In genomic region chr15:95563634-95564033, GRCh38 we compare ENCODE assay signal across 2 cellular contexts.
TF ChIP-seq lines count a peak whose summit lies in the region.

No MANE protein-coding gene starts in this region.

TF ChIP-seq in A549, 52 proteins besides CTCF, POLR2A, EP300 and RAD21:
- peak; percentile 42 for TF ChIP-seq MAFK (IDR thresholded peaks at IDR 0.05; ENCODE audit: partially characterized antibody)
- no peak for TF ChIP-seq RFX5 (IDR thresholded peaks at IDR 0.05)

TF ChIP-seq in IMR-90, 13 proteins besides CTCF, POLR2A, EP300 and RAD21:
- no peak for TF ChIP-seq SMC3 (IDR thresholded peaks at IDR 0.05; ENCODE audit: low read depth, low read length)
- TF ChIP-seq CEBPB (IDR thresholded peaks at IDR 0.05; ENCODE audit: low read depth, low read length): no peak
- TF ChIP-seq MAFK (IDR thresholded peaks at IDR 0.05; ENCODE audit: low read depth, low read length): no peak
- no peak for TF ChIP-seq NFE2L2 (IDR thresholded peaks at IDR 0.05; ENCODE audit: low read depth, low read length)
- TF ChIP-seq MAZ (IDR thresholded peaks at IDR 0.05; ENCODE audit: borderline replicate concordance, low read depth, low read length): no peak
- TF ChIP-seq MXI1 (IDR thresholded peaks at IDR 0.05; ENCODE audit: borderline replicate concordance, low read depth, low read length): no peak
- no peak for TF ChIP-seq BHLHE40 (IDR thresholded peaks at IDR 0.05; ENCODE audit: low read depth, low read length)
- TF ChIP-seq, protein P1, sequence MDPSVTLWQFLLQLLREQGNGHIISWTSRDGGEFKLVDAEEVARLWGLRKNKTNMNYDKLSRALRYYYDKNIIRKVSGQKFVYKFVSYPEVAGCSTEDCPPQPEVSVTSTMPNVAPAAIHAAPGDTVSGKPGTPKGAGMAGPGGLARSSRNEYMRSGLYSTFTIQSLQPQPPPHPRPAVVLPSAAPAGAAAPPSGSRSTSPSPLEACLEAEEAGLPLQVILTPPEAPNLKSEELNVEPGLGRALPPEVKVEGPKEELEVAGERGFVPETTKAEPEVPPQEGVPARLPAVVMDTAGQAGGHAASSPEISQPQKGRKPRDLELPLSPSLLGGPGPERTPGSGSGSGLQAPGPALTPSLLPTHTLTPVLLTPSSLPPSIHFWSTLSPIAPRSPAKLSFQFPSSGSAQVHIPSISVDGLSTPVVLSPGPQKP (IDR thresholded peaks at IDR 0.05; ENCODE audit: borderline replicate concordance, low read depth, low read length): no peak
- no peak for TF ChIP-seq USF2 (IDR thresholded peaks at IDR 0.05; ENCODE audit: low read depth, low read length)
- TF ChIP-seq CHD1 (IDR thresholded peaks at IDR 0.05; ENCODE audit: low read depth, low read length): no peak
- no peak for TF ChIP-seq RFX5 (IDR thresholded peaks at IDR 0.05; ENCODE audit: low read depth, low read length)
- no peak for TF ChIP-seq RCOR1 (IDR thresholded peaks at IDR 0.05; ENCODE audit: insufficient replicate concordance, low read length)
- TF ChIP-seq FOS (IDR thresholded peaks at IDR 0.05; ENCODE audit: low read depth, low read length): no peak
